In genomic region chr1:15617874-15618684, GRCh38 we compare ENCODE assay signal across 8 cellular contexts. TPM values are rescaled to one million over a fixed set of nuclear protein-coding genes. Genes with fewer than 3 reads are reported as not detected.
DNase-seq lines count a peak whose midpoint lies in the region; ATAC-seq and TF ChIP-seq lines count a peak whose summit lies in the region.

No MANE protein-coding gene starts in this region.

- H3K4me3 ChIP-seq in fibroblast of villous mesenchyme (ENCODE audit: low read depth, low read length) = peak overlapping the region; percentile 99

- no peaks in the 10 kb centered on the region for H3K9me3 Mint-ChIP-seq in activated T-cell treated with anti-CD3 and anti-CD28 coated beads, Interleukin-2, amount 50 U/mL, for 24 hours
- no peaks in the 10 kb centered on the region for H3K9me3 Mint-ChIP-seq in neural crest cell

- peak overlapping the region; percentile 91 for H3K4me3 Mint-ChIP-seq in activated T-cell treated with anti-CD3 and anti-CD28 coated beads, Interleukin-2, amount 50 U/mL, for 24 hours
- peak overlapping the region; percentile 94 for H3K4me3 Mint-ChIP-seq in neural crest cell

- peaks cover 48% of the 10 kb centered on the region for H3K36me3 Mint-ChIP-seq in activated T-cell treated with anti-CD3 and anti-CD28 coated beads, Interleukin-2, amount 50 U/mL, for 24 hours (ENCODE audit: low read depth)
- no peaks in the 10 kb centered on the region for H3K36me3 Mint-ChIP-seq in neural crest cell (ENCODE audit: low read depth)

- peak; percentile 26 for ATAC-seq in HG02840 (IDR thresholded peaks at IDR 0.05; ENCODE audit: low FRiP score, unreplicated experiment)

- peak in 3 of 4 experiments; percentile 20 to 27 (median 23) for DNase-seq in activated CD4-positive, CD25-positive, alpha-beta regulatory T cell (lab: John Stamatoyannopoulos, UW)
- no peak for DNase-seq in activated CD4-positive, CD25-positive, alpha-beta regulatory T cell treated with anti-CD3 and anti-CD28 coated beads, Interleukin-2, amount 50 U/mL, for 72 hours
- DNase-seq in NCI-H128 (lab: John Stamatoyannopoulos, UW; ENCODE audit: unreplicated experiment) = peak; percentile 19
- no peak for DNase-seq in activated T-cell treated with anti-CD3 and anti-CD28 coated beads, Interleukin-2, amount 50 U/mL, for 24 hours
- peak; percentile 33 for DNase-seq in fibroblast of villous mesenchyme (ENCODE audit: low read depth)
- DNase-seq in neural crest cell (ENCODE audit: low read depth, low spot score) = no peak
- no peak for DNase-seq in NCI-H187 (lab: John Stamatoyannopoulos, UW)

- H3K4me1 Mint-ChIP-seq in activated T-cell treated with anti-CD3 and anti-CD28 coated beads, Interleukin-2, amount 50 U/mL, for 24 hours (ENCODE audit: low read depth) = peaks cover 52% of the 10 kb centered on the region
- H3K4me1 Mint-ChIP-seq in neural crest cell = peaks cover 29% of the 10 kb centered on the region

- no peaks in the 10 kb centered on the region for H3K27me3 Mint-ChIP-seq in activated T-cell treated with anti-CD3 and anti-CD28 coated beads, Interleukin-2, amount 50 U/mL, for 24 hours
- no peaks in the 10 kb centered on the region for H3K27me3 Mint-ChIP-seq in neural crest cell (ENCODE audit: low read depth)

- TF ChIP-seq CTCF in fibroblast of villous mesenchyme (IDR thresholded peaks at IDR 0.05; ENCODE audit: insufficient read depth, low read depth, low read length) (no peak), neural crest cell (conservative IDR thresholded peaks at IDR 0.05) (no peak)

- peak overlapping the region; percentile 96 for H3K27ac Mint-ChIP-seq in activated T-cell treated with anti-CD3 and anti-CD28 coated beads, Interleukin-2, amount 50 U/mL, for 24 hours
- peak overlapping the region; percentile 30 for H3K27ac Mint-ChIP-seq in neural crest cell (ENCODE audit: unreplicated experiment)

RNA-seq across cellular contexts. Expression of gene DDI2, which starts 0.8 kb away (rescaled TPM):
- 15.5 and 21.3 TPM in 2 replicates for total RNA-seq in fibroblast of villous mesenchyme
- total RNA-seq in neural crest cell = 33.0 and 33.2 TPM in 2 replicates

RNA-seq across cellular contexts. Expression of gene AGMAT, which starts 33.2 kb away (rescaled TPM):
- total RNA-seq in fibroblast of villous mesenchyme (2.3 and 2.6 TPM in 2 replicates), neural crest cell (1.2 and 1.4 TPM in 2 replicates)

Comparison
In these comparisons a context has a peak if more than half of its experiments do, and no peak if none do; other contexts are left out.
1. DNase-seq: peak in activated CD4-positive, CD25-positive, alpha-beta regulatory T cell (3 of 4), NCI-H128 (single experiment) and fibroblast of villous mesenchyme (single experiment); none in activated CD4-positive, CD25-positive, alpha-beta regulatory T cell treated with anti-CD3 and anti-CD28 coated beads, Interleukin-2, amount 50 U/mL, for 72 hours (single experiment), activated T-cell treated with anti-CD3 and anti-CD28 coated beads, Interleukin-2, amount 50 U/mL, for 24 hours (single experiment), neural crest cell (single experiment) and NCI-H187 (0 of 2).